19 cellular contexts compared by ENCODE assay signal in genomic region chr17:43827596-43827995, GRCh38. TPM values are rescaled to one million over a fixed set of nuclear protein-coding genes. Genes with fewer than 3 reads are reported as not detected.
DNase-seq lines count a peak whose midpoint lies in the region; ATAC-seq and TF ChIP-seq lines count a peak whose summit lies in the region.
"Had no signal": no experiment of that assay in that cellular context is flagged by ENCODE, and none has a peak within 500 bp of the region (broad histone marks: within the 10 kb centered on the region; RNA-seq: fewer than 3 reads in every experiment).

No MANE protein-coding gene starts in this region.

- peaks cover 7% of the 10 kb centered on the region for H3F3A ChIP-seq in neural progenitor cell (ENCODE audit: low read depth)

- no CpG with 5 or more reads among the region's 9 CpGs for WGBS in neuronal stem cell (ENCODE audit: extremely low coverage in 2 of 2, insufficient read length in 2 of 2, insufficient replicate concordance in 1 of 2), 2 donors

- DNase-seq in activated effector memory CD4-positive, alpha-beta T cell treated with anti-CD3 and anti-CD28 coated beads, Interleukin-2, amount 50 U/mL, for 16 hours = peak; percentile 31
- no peak for DNase-seq in activated effector memory CD4-positive, alpha-beta T cell treated with Interleukin-2 at 50 U/mL for 16 hours
- DNase-seq in right atrium auricular region (ENCODE audit: low spot score) = no peak
- DNase-seq in Right ventricle myocardium inferior (ENCODE audit: missing footprints) = no peak
- no peak for DNase-seq in neuronal stem cell (ENCODE audit: low spot score)
- no peak for DNase-seq in breast epithelium (ENCODE audit: low spot score in 2 of 2)
- DNase-seq in neural progenitor cell (ENCODE audit: low spot score) = no peak
- DNase-seq: AML-193; Caco-2; CD4-positive, alpha-beta T cell; GF-D8; HCEC 1CT had no signal

- H3K27me3 Mint-ChIP-seq in neural progenitor cell (ENCODE audit: insufficient read depth, low read depth) = peaks cover 10% of the 10 kb centered on the region

- H3K9ac ChIP-seq in neuronal stem cell (ENCODE audit: low read depth, low read length, poor library complexity) (no peak overlapping the region), neural progenitor cell (no peak overlapping the region)

- peaks cover 19% of the 10 kb centered on the region for H3K4me1 Mint-ChIP-seq in neural progenitor cell

- H3K9me3 ChIP-seq in right atrium auricular region (no peaks in the 10 kb centered on the region), neuronal stem cell (replicated peaks in 1 of 2; ENCODE audit: control insufficient read depth in 2 of 2, insufficient read depth in 1 of 2, low read depth in 1 of 2, low read length in 2 of 2) (no peaks in the 10 kb centered on the region), breast epithelium (no peaks in the 10 kb centered on the region), neural progenitor cell (ENCODE audit: low read depth) (no peaks in the 10 kb centered on the region)
- H3K9me3 ChIP-seq: A549, Caco-2 had no signal

- no peak overlapping the region for H2AK5ac ChIP-seq in neuronal stem cell (ENCODE audit: low read depth, low read length)

- ATAC-seq in Right ventricle myocardium inferior = no peak
- ATAC-seq: A549, GM23338 had no signal

- H3K4me1 ChIP-seq in right atrium auricular region (peaks cover 0 to 72% of the 10 kb centered on the region in 2 donors), neuronal stem cell (ENCODE audit: control insufficient read depth in 2 of 2, insufficient read depth in 1 of 2, low read depth in 1 of 2, low read length in 2 of 2) (peaks cover 4 to 5% of the 10 kb centered on the region in 2 donors), breast epithelium (peaks cover 0 to 8% of the 10 kb centered on the region in 2 donors), neural progenitor cell (peaks cover 8% of the 10 kb centered on the region)

- peaks cover 71% of the 10 kb centered on the region for H3K36me3 ChIP-seq in right atrium auricular region
- peaks cover 0 to 12% of the 10 kb centered on the region in 2 donors for H3K36me3 ChIP-seq in neuronal stem cell (replicated peaks in 1 of 2; ENCODE audit: control insufficient read depth in 2 of 2, insufficient read depth in 2 of 2, low read length in 2 of 2)
- H3K36me3 ChIP-seq in breast epithelium = no peaks in the 10 kb centered on the region
- H3K36me3 ChIP-seq in neural progenitor cell = no peaks in the 10 kb centered on the region

- peaks cover 2% of the 10 kb centered on the region for H3K79me1 ChIP-seq in neuronal stem cell (ENCODE audit: low read depth, low read length)

- H3K27ac ChIP-seq in right atrium auricular region (peak overlapping the region; percentile 91 to 96), neuronal stem cell (replicated peaks; ENCODE audit: low read length) (no peak overlapping the region), breast epithelium (no peak overlapping the region), neural progenitor cell (no peak overlapping the region)
- H3K27ac ChIP-seq: 22Rv1, A549, C4-2B had no signal

- no peak for TF ChIP-seq POLR2A in breast epithelium (IDR thresholded peaks at IDR 0.05)

- no peak overlapping the region for H3K4me3 Mint-ChIP-seq in neural progenitor cell
- H3K4me3 Mint-ChIP-seq: CD4-positive, alpha-beta T cell; GM23338 had no signal

- TF ChIP-seq CTCF in right atrium auricular region (IDR thresholded peaks at IDR 0.05) (no peak), breast epithelium (IDR thresholded peaks at IDR 0.05) (no peak), neural progenitor cell (IDR thresholded peaks at IDR 0.05) (no peak)

- H3K18ac ChIP-seq in neuronal stem cell (ENCODE audit: low read length) = no peak overlapping the region

- H4K91ac ChIP-seq in neuronal stem cell (ENCODE audit: low read depth, low read length, poor library complexity) = no peak overlapping the region

- no peak overlapping the region for H2BK120ac ChIP-seq in neuronal stem cell (ENCODE audit: low read depth, low read length)

- H2BK15ac ChIP-seq in neuronal stem cell (ENCODE audit: low read length) = no peak overlapping the region

- H3K9me3 Mint-ChIP-seq in neural progenitor cell = no peaks in the 10 kb centered on the region
- H3K9me3 Mint-ChIP-seq: CD4-positive, alpha-beta T cell; GM23338 had no signal

- intact Hi-C loops in Right ventricle myocardium inferior (cut with DNase I) = no loop called here
- intact Hi-C loops in breast epithelium (cut with DNase I; ENCODE audit: low total_unique reads) = no loop called here

- no peak overlapping the region for H3K4me2 ChIP-seq in neuronal stem cell (ENCODE audit: insufficient read depth, low read length, poor library complexity, severe bottlenecking)
- no peak overlapping the region for H3K4me2 ChIP-seq in neural progenitor cell
- H3K4me2 ChIP-seq: A549, GM23338 had no signal

- no peak overlapping the region for H3K23ac ChIP-seq in neuronal stem cell (ENCODE audit: low read depth, low read length, poor library complexity)

- no peaks in the 10 kb centered on the region for H4K20me1 ChIP-seq in neural progenitor cell (ENCODE audit: low read depth)

- H3K4me3 ChIP-seq in right atrium auricular region = no peak overlapping the region
- H3K4me3 ChIP-seq in neuronal stem cell (ENCODE audit: low read length in 2 of 2) = no peak overlapping the region
- no peak overlapping the region for H3K4me3 ChIP-seq in breast epithelium
- no peak overlapping the region for H3K4me3 ChIP-seq in neural progenitor cell
- H3K4me3 ChIP-seq: A549, GM23338 had no signal

- H4K8ac ChIP-seq in neuronal stem cell (ENCODE audit: low read depth, low read length) = no peak overlapping the region

- no peak overlapping the region for H3K4ac ChIP-seq in neuronal stem cell (ENCODE audit: low read length)

- H2AFZ ChIP-seq in neuronal stem cell (ENCODE audit: low read length) (no peak overlapping the region), neural progenitor cell (replicated peaks) (no peak overlapping the region)
- H2AFZ ChIP-seq: GM23338 had no signal

- no peak overlapping the region for H3K27ac Mint-ChIP-seq in neural progenitor cell
- H3K27ac Mint-ChIP-seq: CD4-positive, alpha-beta T cell; GM23338 had no signal

- H2BK5ac ChIP-seq in neuronal stem cell (ENCODE audit: low read length) = no peak overlapping the region

- H3K27me3 ChIP-seq in right atrium auricular region = no peaks in the 10 kb centered on the region
- peaks cover 0 to 5% (median 0%) of the 10 kb centered on the region in 3 experiments for H3K27me3 ChIP-seq in neuronal stem cell (ENCODE audit: control insufficient read depth in 3 of 3, insufficient read depth in 3 of 3, low read depth in 1 of 3, low read length in 3 of 3)
- H3K27me3 ChIP-seq in breast epithelium = no peaks in the 10 kb centered on the region
- peaks cover 15% of the 10 kb centered on the region for H3K27me3 ChIP-seq in neural progenitor cell

- peak overlapping the region; percentile 19 for H2BK12ac ChIP-seq in neuronal stem cell (ENCODE audit: low read length)

- H3K79me2 ChIP-seq in neural progenitor cell (ENCODE audit: low read depth) = no peaks in the 10 kb centered on the region

- no peak overlapping the region for H3K14ac ChIP-seq in neuronal stem cell (ENCODE audit: low read length)

- peaks cover 2% of the 10 kb centered on the region for H3K36me3 Mint-ChIP-seq in neural progenitor cell

RNA-seq across cellular contexts. Expression of gene MPP3, which starts 5.3 kb away (rescaled TPM):
- total RNA-seq in right atrium auricular region = 10 to 100 TPM; 35.0 to 36.2 TPM
- 43.0 TPM for total RNA-seq in Right ventricle myocardium inferior
- 5.1 TPM for polyA plus RNA-seq in neuronal stem cell (2013, experiment 1 of 2)
- 5.9 TPM for polyA plus RNA-seq in neuronal stem cell (2013, experiment 2 of 2)
- total RNA-seq in breast epithelium = 10 to 100 TPM; 24.2 to 26.3 (median 26.2) TPM
- total RNA-seq in neural progenitor cell (ENCODE audit: low replicate concordance) = 6.1 and 7.0 TPM in 2 replicates

RNA-seq across cellular contexts. Expression of gene CD300LG, which starts 19.4 kb away (rescaled TPM):
- 10 to 100 TPM; 11.8 to 30.4 TPM for total RNA-seq in right atrium auricular region
- total RNA-seq in Right ventricle myocardium inferior = 16.6 TPM
- 0.04 TPM for polyA plus RNA-seq in neuronal stem cell (2013, experiment 1 of 2)
- 0.03 TPM for polyA plus RNA-seq in neuronal stem cell (2013, experiment 2 of 2)
- total RNA-seq in breast epithelium = 10 to 100 TPM; 17.9 to 69.2 (median 51.0) TPM
- total RNA-seq in neural progenitor cell (ENCODE audit: low replicate concordance) = not detected in 2 replicates
- total RNA-seq: Caco-2; CD4-positive, alpha-beta T cell; GM23338; HT-29 had no signal
- polyA plus RNA-seq: A549, BJ, GM23338 had no signal

RNA-seq across cellular contexts. Expression of gene CFAP97D1, which starts 47.4 kb away (rescaled TPM):
- total RNA-seq in right atrium auricular region (not detected), Right ventricle myocardium inferior (not detected), breast epithelium (under 1 TPM in 1 of 3 donors, not detected in 2; 0.16 TPM), neural progenitor cell (ENCODE audit: low replicate concordance) (not detected in 2 replicates)
- polyA plus RNA-seq in neuronal stem cell (2013, experiment 1 of 2) = 0.01 TPM
- polyA plus RNA-seq in neuronal stem cell (2013, experiment 2 of 2) = 0.01 TPM
- total RNA-seq: CD4-positive, alpha-beta T cell; Daoy had no signal
- polyA plus RNA-seq: A549, BJ had no signal

RNA-seq across cellular contexts. Expression of gene DUSP3, which starts 48.8 kb away (rescaled TPM):
- total RNA-seq in right atrium auricular region = 100 to 1,000 TPM; 151 to 175 TPM
- total RNA-seq in Right ventricle myocardium inferior = 260 TPM
- 35.1 TPM for polyA plus RNA-seq in neuronal stem cell (2013, experiment 1 of 2)
- 36.5 TPM for polyA plus RNA-seq in neuronal stem cell (2013, experiment 2 of 2)
- 10 to 100 TPM; 51.5 to 74.9 (median 62.6) TPM for total RNA-seq in breast epithelium
- total RNA-seq in neural progenitor cell (ENCODE audit: low replicate concordance) = 18.2 and 20.8 TPM in 2 replicates

Comparison
In these comparisons a context has a peak if more than half of its experiments do, and no peak if none do; other contexts are left out.
1. H3K27ac ChIP-seq: peak in right atrium auricular region (2 of 2); none in neuronal stem cell (single experiment), breast epithelium (0 of 2) and neural progenitor cell (single experiment).
2. RNA of gene CD300LG, which starts 19.4 kb away (total RNA-seq): 17.9 to 69.2 TPM in breast epithelium, 11.8 to 30.4 TPM in right atrium auricular region and 16.6 TPM in Right ventricle myocardium inferior (single experiment); not detected in neural progenitor cell; every median in the first group is over 10 times any median in the second.